In the genomic region with DNA sequence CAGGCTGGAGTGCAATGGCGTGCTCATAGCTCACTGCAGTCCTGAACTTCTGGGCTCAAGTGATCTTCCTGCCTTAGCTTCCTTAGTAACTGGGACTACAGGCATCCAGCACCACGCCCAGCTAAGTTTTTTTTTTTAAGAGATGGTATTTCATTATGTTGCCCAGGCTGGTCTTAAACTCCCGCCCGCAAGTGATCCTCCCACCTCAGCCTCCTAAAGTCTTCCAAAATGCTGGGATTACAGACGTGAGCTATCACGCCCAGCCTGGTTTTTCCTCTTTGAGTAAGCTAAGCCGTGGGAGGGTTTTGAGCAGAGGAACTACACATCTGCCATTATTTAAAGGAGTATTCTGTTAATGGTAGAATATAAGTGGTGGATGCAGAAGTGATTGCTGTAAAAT, we compare ENCODE assay signal across 19 cellular contexts. TPM values are rescaled to one million over a fixed set of nuclear protein-coding genes. Genes with fewer than 3 reads are reported as not detected.
DNase-seq lines count a peak whose midpoint lies in the region; ATAC-seq and TF ChIP-seq lines count a peak whose summit lies in the region.
"Had no signal": no experiment of that assay in that cellular context is flagged by ENCODE, and none has a peak within 500 bp of the region (broad histone marks: within the 10 kb centered on the region; RNA-seq: fewer than 3 reads in every experiment).

No MANE protein-coding gene starts in this region.

- no peaks in the 10 kb centered on the region for H3K9me3 ChIP-seq in T-helper 17 cell (ENCODE audit: control insufficient read depth, low read length, poor library complexity, severe bottlenecking)
- no peaks in the 10 kb centered on the region for H3K9me3 ChIP-seq in subcutaneous abdominal adipose tissue (ENCODE audit: control insufficient read depth in 5 of 5, low read length in 5 of 5)
- no peaks in the 10 kb centered on the region for H3K9me3 ChIP-seq in adrenal gland (replicated peaks in 1 of 3)
- H3K9me3 ChIP-seq: BLaER1, body of pancreas, stomach had no signal

- H3K27ac ChIP-seq in subcutaneous abdominal adipose tissue (ENCODE audit: low read depth, low read length) (peak overlapping the region; percentile 6), adrenal gland (no peak overlapping the region)
- H3K27ac ChIP-seq: BLaER1, body of pancreas, stomach had no signal

- no peak for ATAC-seq in T-helper 17 cell
- peak; percentile 71 for ATAC-seq in esophagus mucosa
- no peak for ATAC-seq in HG02798 (IDR thresholded peaks at IDR 0.05; ENCODE audit: poor library complexity, unreplicated experiment)
- ATAC-seq: activated CD8-positive, alpha-beta memory T cell treated with anti-CD3 and anti-CD28 coated beads, Interleukin-2, amount 10 ng/mL, durations not matched to agents 7 days and 5 days; body of pancreas had no signal

- H3K27me3 Mint-ChIP-seq in HFFc6 (ENCODE audit: insufficient read depth) (no peaks in the 10 kb centered on the region), T-helper 17 cell (no peaks in the 10 kb centered on the region)
- H3K27me3 Mint-ChIP-seq in activated CD4-positive, alpha-beta memory T cell treated with anti-CD3 and anti-CD28 coated beads for 36 hours: no peaks in the 10 kb centered on the region
- H3K27me3 Mint-ChIP-seq: activated B cell treated with CpG ODN at 0.5 μM for 24 hours; activated CD8-positive, alpha-beta memory T cell treated with anti-CD3 and anti-CD28 coated beads, Interleukin-2, amount 10 ng/mL, durations not matched to agents 7 days and 5 days had no signal

- TF ChIP-seq CTCF in HFFc6 (IDR thresholded peaks at IDR 0.05) (no peak), adrenal gland (IDR thresholded peaks at IDR 0.05) (no peak)

- TF ChIP-seq POLR2A in adrenal gland (IDR thresholded peaks at IDR 0.05): no peak

- H3K4me3 ChIP-seq in subcutaneous abdominal adipose tissue (ENCODE audit: low read depth in 1 of 5, low read length in 5 of 5): no peak overlapping the region
- H3K4me3 ChIP-seq in adrenal gland: no peak overlapping the region
- H3K4me3 ChIP-seq: BLaER1, body of pancreas, stomach had no signal

- H3K9me3 Mint-ChIP-seq in HFFc6: no peaks in the 10 kb centered on the region
- no peaks in the 10 kb centered on the region for H3K9me3 Mint-ChIP-seq in activated CD4-positive, alpha-beta memory T cell treated with anti-CD3 and anti-CD28 coated beads for 36 hours
- H3K9me3 Mint-ChIP-seq: activated B cell treated with CpG ODN at 0.5 μM for 24 hours, nephron progenitor cell had no signal

- CTCF ChIA-PET in activated CD4-positive, alpha-beta memory T cell treated with anti-CD3 and anti-CD28 coated beads for 36 hours (lab: Charles Lee): no interaction called here

- no peaks in the 10 kb centered on the region for H3K27me3 ChIP-seq in subcutaneous abdominal adipose tissue (ENCODE audit: control insufficient read depth in 5 of 5, insufficient read depth in 4 of 5, low read length in 5 of 5)
- H3K27me3 ChIP-seq in adrenal gland: no peaks in the 10 kb centered on the region
- H3K27me3 ChIP-seq: BLaER1, body of pancreas, stomach had no signal

- peaks cover 77% of the 10 kb centered on the region for H3K4me1 Mint-ChIP-seq in HFFc6 (ENCODE audit: low read depth)
- peaks cover 18% of the 10 kb centered on the region for H3K4me1 Mint-ChIP-seq in T-helper 17 cell
- H3K4me1 Mint-ChIP-seq in activated CD4-positive, alpha-beta memory T cell treated with anti-CD3 and anti-CD28 coated beads for 36 hours (ENCODE audit: low read depth): peaks cover 25% of the 10 kb centered on the region

- no peak overlapping the region for H3K9ac ChIP-seq in subcutaneous abdominal adipose tissue (ENCODE audit: low read length in 5 of 5)
- H3K9ac ChIP-seq: BLaER1 had no signal

- WGBS in adrenal gland, 4 donors: 90 to 91% (median 90%) methylated on average over 7 of the region's 7 CpGs

- intact Hi-C loops in adrenal gland (cut with DNase I): no loop called here
- intact Hi-C loops in activated CD4-positive, alpha-beta memory T cell treated with anti-CD3 and anti-CD28 coated beads for 36 hours (cut with micrococcal nuclease): no loop called here

- H3K4me1 ChIP-seq in subcutaneous abdominal adipose tissue (ENCODE audit: control insufficient read depth in 5 of 5, insufficient read depth in 5 of 5, low read length in 5 of 5): peaks cover 0 to 26% (median 19%) of the 10 kb centered on the region in 5 donors
- peaks cover 0 to 44% of the 10 kb centered on the region in 2 donors for H3K4me1 ChIP-seq in adrenal gland (replicated peaks in 1 of 2)

- H3K36me3 Mint-ChIP-seq in HFFc6 (ENCODE audit: low read depth) (peaks cover 23% of the 10 kb centered on the region), T-helper 17 cell (ENCODE audit: low read depth) (no peaks in the 10 kb centered on the region)
- peaks cover 2% of the 10 kb centered on the region for H3K36me3 Mint-ChIP-seq in activated CD4-positive, alpha-beta memory T cell treated with anti-CD3 and anti-CD28 coated beads for 36 hours

- H3K36me3 ChIP-seq in subcutaneous abdominal adipose tissue (ENCODE audit: control insufficient read depth in 5 of 5, insufficient read depth in 5 of 5, low read length in 5 of 5) (no peaks in the 10 kb centered on the region), adrenal gland (replicated peaks in 1 of 2) (no peaks in the 10 kb centered on the region)
- H3K36me3 ChIP-seq: BLaER1, stomach had no signal

- POLR2A ChIA-PET in activated CD4-positive, alpha-beta memory T cell treated with anti-CD3 and anti-CD28 coated beads for 36 hours (lab: Charles Lee): no interaction called here

- H3K27ac Mint-ChIP-seq in HFFc6 (peak overlapping the region; percentile 90), T-helper 17 cell (peak overlapping the region; percentile 9)
- no peak overlapping the region for H3K27ac Mint-ChIP-seq in activated CD4-positive, alpha-beta memory T cell treated with anti-CD3 and anti-CD28 coated beads for 36 hours
- H3K27ac Mint-ChIP-seq: activated B cell treated with CpG ODN at 0.5 μM for 24 hours; activated CD8-positive, alpha-beta memory T cell treated with anti-CD3 and anti-CD28 coated beads, Interleukin-2, amount 10 ng/mL, durations not matched to agents 7 days and 5 days had no signal

- no peak for DNase-seq in HFFc6
- no peak for DNase-seq in T-helper 17 cell
- no peak for DNase-seq in adrenal gland
- DNase-seq in activated CD4-positive, alpha-beta memory T cell treated with anti-CD3 and anti-CD28 coated beads for 36 hours: no peak
- DNase-seq: activated B cell treated with CpG ODN at 0.5 μM for 24 hours; activated CD8-positive, alpha-beta memory T cell treated with anti-CD3 and anti-CD28 coated beads, Interleukin-2, amount 10 ng/mL, durations not matched to agents 7 days and 5 days; activated naive CD4-positive, alpha-beta T cell; body of pancreas; effector memory CD4-positive, alpha-beta T cell; glutamatergic neuron; Kasumi-1; NCI-H1694 treated with DMSO at 0.1 percent for 48 hours; NCI-H446 treated with DMSO at 0.1 percent for 48 hours; nephron progenitor cell; stomach had no signal

- H3K4me3 Mint-ChIP-seq in HFFc6 (no peak overlapping the region), T-helper 17 cell (no peak overlapping the region)
- H3K4me3 Mint-ChIP-seq in activated CD4-positive, alpha-beta memory T cell treated with anti-CD3 and anti-CD28 coated beads for 36 hours: no peak overlapping the region
- H3K4me3 Mint-ChIP-seq: activated B cell treated with CpG ODN at 0.5 μM for 24 hours; activated CD8-positive, alpha-beta memory T cell treated with anti-CD3 and anti-CD28 coated beads, Interleukin-2, amount 10 ng/mL, durations not matched to agents 7 days and 5 days; nephron progenitor cell had no signal

RNA-seq across cellular contexts. Expression of a gene that starts 7.4 kb away (rescaled TPM):
- 100 to 1,000 TPM; 124 to 151 (median 134) TPM for total RNA-seq in HFFc6 (2021; fragmentation: NEBNext Ultra II Directional; extraction: Animal tissue kit (Norgen Biotek cat#: 25700))
- total RNA-seq in T-helper 17 cell: 10 to 100 TPM; 45.4 to 51.6 TPM
- 67.3 TPM for total RNA-seq in esophagus mucosa
- 100 to 1,000 TPM in 1 of 8 donors, 10 to 100 TPM in 7; 34.2 to 161 (median 50.2) TPM for total RNA-seq in adrenal gland
- 10 to 100 TPM; 34.9 to 76.8 (median 39.4) TPM for polyA plus RNA-seq in adrenal gland
- total RNA-seq in activated CD4-positive, alpha-beta memory T cell treated with anti-CD3 and anti-CD28 coated beads for 36 hours: 10 to 100 TPM; 25.9 to 30.7 TPM
